27 cellular contexts compared by ENCODE assay signal in the genomic region with DNA sequence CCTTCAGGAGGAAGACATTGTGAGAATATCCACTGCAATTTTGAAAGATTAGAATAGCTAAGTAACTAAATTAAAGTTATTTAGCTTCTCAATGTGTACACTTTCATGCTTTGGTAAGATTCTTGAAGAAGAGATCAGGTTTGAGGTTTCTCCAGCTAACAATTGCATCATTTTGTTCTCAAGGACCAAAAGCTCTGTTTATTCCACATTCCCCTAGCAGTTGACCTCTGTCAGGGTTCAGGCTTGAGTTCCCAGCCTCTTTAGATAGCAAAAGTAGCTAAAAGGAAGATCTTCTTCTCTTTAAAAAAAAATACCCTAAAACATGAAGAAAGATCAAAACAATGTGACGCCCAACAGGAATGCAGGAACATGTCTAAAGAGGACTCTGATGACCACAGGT.
"Had no signal": no experiment of that assay in that cellular context is flagged by ENCODE, and none has a peak within 500 bp of the region (broad histone marks: within the 10 kb centered on the region; RNA-seq: fewer than 3 reads in every experiment).

No MANE protein-coding gene starts in this region.

- H3K9ac ChIP-seq: KMS-11 had no signal

- H3K27ac ChIP-seq: brain microvascular endothelial cell, KMS-11, Peyer's patch, RWPE1, SJSA1 had no signal

- H3K4me2 ChIP-seq: KMS-11 had no signal

- H3K27me3 ChIP-seq: brain microvascular endothelial cell, Peyer's patch, SJSA1 had no signal

- DNase-seq: activated B cell treated with CpG ODN at 0.5 μM for 24 hours; activated CD4-positive, alpha-beta T cell treated with anti-CD3 and anti-CD28 coated beads for 1 hour; activated CD4-positive, alpha-beta T cell treated with anti-CD3 and anti-CD28 coated beads, Interleukin-2, amount 10 ng/mL, durations not matched to agents 24 days and 14 days; activated CD4-positive, alpha-beta T cell treated with anti-CD3 and anti-CD28 coated beads, Interleukin-2, amount 50 U/mL, for 48 hours; activated CD8-positive, alpha-beta memory T cell treated with anti-CD3 and anti-CD28 coated beads, Interleukin-2, amount 10 ng/mL, durations not matched to agents 7 days and 5 days; activated effector memory CD4-positive, alpha-beta T cell treated with Interleukin-2 at 50 U/mL for 16 hours; activated naive CD4-positive, alpha-beta T cell; activated T-cell treated with anti-CD3 and anti-CD28 coated beads, Interleukin-2, amount 50 U/mL, for 24 hours; amygdala; brain microvascular endothelial cell; MM.1S; NCI-H1105; NCI-H1436; NCI-H1694 treated with DMSO at 0.1 percent for 48 hours; NCI-H2029 treated with DMSO at 0.1 percent for 48 hours; NCI-H345; NCI-H510A; NCI-H69; NK-92 treated with Interleukin-12 subunit alpha and Interleukin-12 subunit beta, amount 100 ng/mL, for 24 hours; OCI-M1; Peyer's patch; SHP77; T-helper 17 cell; T-helper 9 cell had no signal

- H3K4me3 ChIP-seq: Peyer's patch, SJSA1 had no signal

- H3K36me3 ChIP-seq: brain microvascular endothelial cell, Peyer's patch, SJSA1 had no signal

- H3K4me1 ChIP-seq: Peyer's patch had no signal

- ATAC-seq: activated CD8-positive, alpha-beta memory T cell treated with anti-CD3 and anti-CD28 coated beads, Interleukin-2, amount 10 ng/mL, durations not matched to agents 7 days and 5 days; T-helper 17 cell had no signal

- H3K9me3 ChIP-seq: Peyer's patch, SJSA1 had no signal
